26 cellular contexts compared by ENCODE assay signal in the genomic region with DNA sequence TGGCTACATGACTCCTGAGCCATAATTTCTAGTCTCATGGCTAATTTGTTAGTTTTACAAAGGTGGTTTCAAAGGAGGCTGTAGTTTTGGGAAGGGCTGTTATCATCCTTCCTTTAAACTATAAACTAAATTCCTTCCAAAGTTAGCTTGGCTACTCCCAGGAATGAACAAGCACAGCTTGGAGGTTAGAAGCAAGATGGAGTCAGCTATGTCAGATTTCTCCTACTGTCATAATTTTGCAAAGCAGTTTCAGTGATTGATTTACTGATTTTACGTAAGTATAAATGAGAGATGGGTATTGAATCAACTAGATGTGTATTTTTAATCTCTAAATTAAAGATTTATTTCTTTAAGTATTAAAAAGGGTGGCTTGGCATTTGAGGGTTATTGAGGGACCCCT.
"Had no signal": no experiment of that assay in that cellular context is flagged by ENCODE, and none has a peak within 500 bp of the region (broad histone marks: within the 10 kb centered on the region; RNA-seq: fewer than 3 reads in every experiment).

No MANE protein-coding gene starts in this region.

- H3K4me1 ChIP-seq: left lung, lower lobe of right lung, parathyroid adenoma, right atrium auricular region, right lobe of liver, stomach, uterus had no signal

- H3K36me3 ChIP-seq: left lung, lower lobe of right lung, right atrium auricular region, right lobe of liver, stomach, thoracic aorta, tibial artery, uterus had no signal

- ATAC-seq: left colon; left lung; lower lobe of right lung; naive thymus-derived CD8-positive, alpha-beta T cell; right lobe of liver; stimulated activated naive B cell treated with anti-CD40 and anti-IgM and Interleukin-4, amounts not matched to agents 10 μg/mL and 1 μg/mL and 100 μg/mL, for 72 hours; stimulated activated naive CD8-positive, alpha-beta T cell treated with anti-CD3 and anti-CD28 coated beads, Interleukin-15, Interleukin-2, amounts not matched to agents 100 U/mL and 50 U/mL, for 24 hours had no signal

- H3K9me3 ChIP-seq: left lung, lower lobe of right lung, right atrium auricular region, right lobe of liver, stomach, thoracic aorta, tibial artery, uterus had no signal

- H3K4me1 Mint-ChIP-seq: nephron had no signal

- H3K27me3 ChIP-seq: left lung, right atrium auricular region, right lobe of liver, stomach, tibial artery, uterus had no signal

- H3K27ac ChIP-seq: left lung, lower lobe of right lung, parathyroid adenoma, right atrium auricular region, right lobe of liver, stomach, thoracic aorta, tibial artery, uterus had no signal

- H3K27ac Mint-ChIP-seq: naive thymus-derived CD8-positive, alpha-beta T cell; nephron; stimulated activated naive B cell treated with anti-CD40 and anti-IgM and Interleukin-4, amounts not matched to agents 10 μg/mL and 1 μg/mL and 100 μg/mL, for 72 hours; type B pancreatic cell had no signal

- H2AFZ ChIP-seq: parathyroid adenoma had no signal

- H3K27me3 Mint-ChIP-seq: naive thymus-derived CD8-positive, alpha-beta T cell; progenitor cell of endocrine pancreas; stimulated activated naive B cell treated with anti-CD40 and anti-IgM and Interleukin-4, amounts not matched to agents 10 μg/mL and 1 μg/mL and 100 μg/mL, for 72 hours; type B pancreatic cell had no signal

- H3K4me3 Mint-ChIP-seq: immature natural killer cell; naive thymus-derived CD8-positive, alpha-beta T cell; nephron; neural crest cell; stimulated activated naive B cell treated with anti-CD40 and anti-IgM and Interleukin-4, amounts not matched to agents 10 μg/mL and 1 μg/mL and 100 μg/mL, for 72 hours; type B pancreatic cell had no signal

- H3K4me3 ChIP-seq: left lung, lower lobe of right lung, right atrium auricular region, right lobe of liver, stomach, thoracic aorta, tibial artery, uterus had no signal

- H3K9me3 Mint-ChIP-seq: immature natural killer cell; naive thymus-derived CD8-positive, alpha-beta T cell; nephron had no signal

- DNase-seq: hypothalamus; immature natural killer cell; kidney; left colon; left lung; lower lobe of right lung; mammary epithelial cell; naive thymus-derived CD8-positive, alpha-beta T cell; nucleus accumbens; right lobe of liver; stimulated activated CD4-positive, alpha-beta T cell treated with anti-CD3 and anti-CD28 coated beads, Interleukin-12 subunit alpha, Interleukin-12 subunit beta, amount 100 ng/mL, for 4 hours; stimulated activated CD4-positive, alpha-beta T cell treated with anti-CD3 and anti-CD28 coated beads, Interleukin-15, amount 100 ng/mL, for 24 hours; stimulated activated CD4-positive, alpha-beta T cell treated with anti-CD3 and anti-CD28 coated beads, Interleukin-2, amount 100 ng/mL, for 24 hours; stimulated activated CD4-positive, alpha-beta T cell treated with anti-CD3 and anti-CD28 coated beads, Interleukin-4, amount 100 ng/mL, for 1 hour; stimulated activated naive B cell treated with anti-CD40 and anti-IgM and Interleukin-4, amounts not matched to agents 10 μg/mL and 1 μg/mL and 100 μg/mL, for 72 hours; stimulated activated naive CD8-positive, alpha-beta T cell treated with anti-CD3 and anti-CD28 coated beads, Interleukin-15, Interleukin-2, amounts not matched to agents 100 U/mL and 50 U/mL, for 24 hours; stomach; tibial artery; uterus had no signal

- H3K9ac ChIP-seq: parathyroid adenoma had no signal
